1 cellular context compared by ENCODE assay signal in genomic region chr6:26234421-26235239, GRCh38.
TF ChIP-seq lines count a peak whose summit lies in the region.

No MANE protein-coding gene starts in this region.

TF ChIP-seq in K562, 482 proteins besides CTCF, POLR2A, EP300 and RAD21 (continued from another document and continues in another):
- TF ChIP-seq ZBTB7A (IDR thresholded peaks at IDR 0.05; ENCODE audit: borderline replicate concordance, control insufficient read depth, low read depth, low read length) (peak; percentile 69), DPF2 (IDR thresholded peaks at IDR 0.05) (peak; percentile 58), RBM15 (IDR thresholded peaks at IDR 0.05; ENCODE audit: insufficient read depth, low read length) (no peak), AFF1 (IDR thresholded peaks at IDR 0.05; ENCODE audit: low read depth in 1 of 2, partially characterized antibody in 2 of 2) (peak; percentile 81 to 94), ZNF384 (IDR thresholded peaks at IDR 0.05; ENCODE audit: low read depth, low read length) (peak; percentile 38), KDM5B (IDR thresholded peaks at IDR 0.05; ENCODE audit: insufficient replicate concordance, low read depth, low read length) (peak; percentile 79), MIER1 (IDR thresholded peaks at IDR 0.05; ENCODE audit: low read depth) (no peak; the same call in 1 of the 2 replicates), SMAD4 (CRISPR knock-in tag; conservative IDR thresholded peaks at IDR 0.05) (no peak), ILF3 (IDR thresholded peaks at IDR 0.05; ENCODE audit: borderline replicate concordance) (peak; percentile 26; the same call in 1 of the 2 replicates), GATAD2A (IDR thresholded peaks at IDR 0.05) (no peak), TFAP4 (CRISPR knock-in tag; IDR thresholded peaks at IDR 0.05; ENCODE audit: borderline replicate concordance) (no peak), CLOCK (CRISPR knock-in tag; IDR thresholded peaks at IDR 0.05; ENCODE audit: borderline replicate concordance) (no peak), KDM4B (IDR thresholded peaks at IDR 0.05; ENCODE audit: borderline replicate concordance in 2 of 2, low read depth in 1 of 2) (peak in 1 of 2 experiments; percentile 84; a peak in 2 of 4 replicates), RAD51 (IDR thresholded peaks at IDR 0.05; ENCODE audit: borderline replicate concordance, low read depth) (no peak), ZNF655 (CRISPR knock-in tag; IDR thresholded peaks at IDR 0.05) (no peak), KDM1A (IDR thresholded peaks at IDR 0.05) (peak; percentile 9 to 71; a peak in 2 of 4 replicates), ZNF668 (CRISPR knock-in tag; IDR thresholded peaks at IDR 0.05) (no peak), ELF2 (CRISPR knock-in tag; IDR thresholded peaks at IDR 0.05) (0 out of 2 replicates have a peak, but pooled peaks have one; percentile 56), KLF1 (tag; IDR thresholded peaks at IDR 0.05) (no peak), ZNF143 (CRISPR knock-in tag; IDR thresholded peaks at IDR 0.05) (no peak), ZBED1 (IDR thresholded peaks at IDR 0.05) (peak; percentile 97), POLR2B (IDR thresholded peaks at IDR 0.05; ENCODE audit: low read depth, partially characterized antibody) (peak; percentile 88), HDAC3 (IDR thresholded peaks at IDR 0.05; ENCODE audit: borderline replicate concordance, partially characterized antibody) (peak; percentile 26), SAP30 (IDR thresholded peaks at IDR 0.05; ENCODE audit: borderline replicate concordance, insufficient read depth, low read depth, low read length, poor library complexity, severe bottlenecking) (peak; percentile 41), NFE2L1 (tag; IDR thresholded peaks at IDR 0.05; ENCODE audit: borderline replicate concordance, low read depth) (no peak), HNRNPLL (IDR thresholded peaks at IDR 0.05; ENCODE audit: low read depth, low read length, poor library complexity, severe bottlenecking) (no peak), EP400 (IDR thresholded peaks at IDR 0.05) (peak; percentile 53; the same call in 1 of the 2 replicates), MLX (CRISPR knock-in tag; conservative IDR thresholded peaks at IDR 0.05) (peak in 1 of 2 experiments; percentile 69; a peak in 1 of 4 replicates), ZNF778 (CRISPR knock-in tag; IDR thresholded peaks at IDR 0.05) (no peak), ELK1 (CRISPR knock-in tag; IDR thresholded peaks at IDR 0.05) (no peak), SNRNP70 (optimal IDR thresholded peaks at IDR 0.05; ENCODE audit: low read depth, low read length) (no peak), PRMT5 (CRISPR knock-in tag; IDR thresholded peaks at IDR 0.05) (no peak), TARDBP (IDR thresholded peaks at IDR 0.05) (peak; percentile 70; the same call in 1 of the 2 replicates), ESRRA (IDR thresholded peaks at IDR 0.05; ENCODE audit: borderline replicate concordance, low read depth) (no peak), KAT7 (CRISPR knock-in tag; IDR thresholded peaks at IDR 0.05; ENCODE audit: borderline replicate concordance) (0 out of 2 replicates have a peak, but pooled peaks have one; percentile 18), HNRNPUL1 (IDR thresholded peaks at IDR 0.05; ENCODE audit: low read length) (no peak), MYC (IDR thresholded peaks at IDR 0.05; ENCODE audit: low read depth, low read length) (peak; percentile 37; the same call in 1 of the 2 replicates), MYC (CRISPR knock-in tag; IDR thresholded peaks at IDR 0.05; ENCODE audit: borderline replicate concordance, low read depth) (no peak), RBM22 (IDR thresholded peaks at IDR 0.05; ENCODE audit: low read depth, low read length, poor library complexity, severe bottlenecking) (no peak), ATF7 (IDR thresholded peaks at IDR 0.05) (0 out of 2 replicates have a peak, but pooled peaks have one; percentile 6), HINFP (tag; conservative IDR thresholded peaks at IDR 0.05; ENCODE audit: low read depth) (no peak), ETV6 (IDR thresholded peaks at IDR 0.05; ENCODE audit: borderline replicate concordance in 1 of 2, low read depth in 2 of 2, low read length in 1 of 2) (peak in 1 of 2 experiments; percentile 59; a peak in 1 of 4 replicates), ETV6 (CRISPR knock-in tag; IDR thresholded peaks at IDR 0.05; ENCODE audit: borderline replicate concordance) (peak; percentile 48; the same call in 1 of the 2 replicates), SRSF9 (IDR thresholded peaks at IDR 0.05; ENCODE audit: borderline replicate concordance, low read depth, low read length) (no peak), ZNF511 (CRISPR knock-in tag; IDR thresholded peaks at IDR 0.05) (peak; percentile 44; the same call in 1 of the 2 replicates), SUPT5H (IDR thresholded peaks at IDR 0.05) (peak; percentile 93), STAT6 (CRISPR knock-in tag; IDR thresholded peaks at IDR 0.05) (peak; percentile 63; the same call in 1 of the 2 replicates), E2F6 (IDR thresholded peaks at IDR 0.05; ENCODE audit: borderline replicate concordance in 1 of 2, extremely low read depth in 1 of 2, insufficient read depth in 1 of 2, insufficient read length in 1 of 2, low read depth in 1 of 2, low read length in 1 of 2, poor library complexity in 1 of 2, severe bottlenecking in 1 of 2) (peak in 1 of 2 experiments; percentile 4)
